Comparison of ENCODE assay signal across 1 cellular context in the genomic region with DNA sequence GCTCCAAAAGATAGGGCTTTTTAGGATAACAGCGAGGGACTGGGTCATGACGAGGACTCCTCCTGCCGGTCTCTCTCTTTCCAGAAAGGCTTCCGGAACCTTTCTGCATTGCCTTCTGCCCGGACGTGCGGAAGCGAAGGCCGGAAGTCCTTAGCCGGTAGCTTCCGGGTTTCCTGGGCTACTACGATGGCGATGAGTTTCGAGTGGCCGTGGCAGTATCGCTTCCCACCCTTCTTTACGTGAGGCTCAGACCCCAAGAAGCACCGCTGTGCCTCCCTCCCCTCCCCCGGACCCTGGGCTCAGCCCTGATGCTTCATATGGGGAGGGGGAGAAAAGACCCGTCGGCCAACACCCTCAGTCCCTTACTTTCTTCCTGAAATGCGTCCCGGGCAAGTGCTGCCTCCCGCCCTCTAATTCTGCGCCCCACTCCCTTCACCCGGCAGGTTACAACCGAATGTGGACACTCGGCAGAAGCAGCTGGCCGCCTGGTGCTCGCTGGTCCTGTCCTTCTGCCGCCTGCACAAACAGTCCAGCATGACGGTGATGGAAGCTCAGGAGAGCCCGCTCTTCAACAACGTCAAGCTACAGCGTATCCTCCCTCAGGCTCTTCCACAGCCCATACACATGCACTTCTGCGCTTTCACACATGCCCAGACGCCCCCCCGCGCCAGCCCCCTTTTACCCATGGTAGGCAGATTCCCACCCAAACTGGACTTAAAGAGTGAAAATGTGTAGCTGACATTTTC.
A peak's percentile ranks its signal among the peaks of the same experiment; 100 is the strongest.
TF ChIP-seq lines count a peak whose summit lies in the region.

A gene (plus strand): TSS at position 160 of the 746 bp plus-strand sequence. CDS start 27 bp downstream, at position 187.

TF ChIP-seq in HEK293, 187 proteins besides CTCF, POLR2A, EP300 and RAD21 (continued from another document and continues in another):
- TF ChIP-seq ZNF561 (tag by site-specific recombination; IDR thresholded peaks at IDR 0.05; ENCODE audit: borderline replicate concordance) (peak; percentile 83; the same call in 1 of the 2 replicates), ZNF394 (tag by site-specific recombination; IDR thresholded peaks at IDR 0.05; ENCODE audit: borderline replicate concordance) (peak; percentile 61; the same call in 1 of the 2 replicates), KLF16 (tag by site-specific recombination; IDR thresholded peaks at IDR 0.05) (peak; percentile 89), TRIM28 (IDR thresholded peaks at IDR 0.05; ENCODE audit: borderline replicate concordance, low read length) (peak; percentile 68; the same call in 1 of the 2 replicates), ZBTB21 (tag by site-specific recombination; IDR thresholded peaks at IDR 0.05) (peak; percentile 45; the same call in 1 of the 2 replicates), GLI4 (tag by site-specific recombination; IDR thresholded peaks at IDR 0.05) (peak; percentile 83; the same call in 1 of the 2 replicates), ZNF132 (tag by site-specific recombination; IDR thresholded peaks at IDR 0.05; ENCODE audit: borderline replicate concordance) (no peak), ZSCAN30 (tag by site-specific recombination; IDR thresholded peaks at IDR 0.05) (peak; percentile 96), ZNF600 (tag by site-specific recombination; IDR thresholded peaks at IDR 0.05) (no peak), SP7 (tag by site-specific recombination; IDR thresholded peaks at IDR 0.05) (peak; percentile 86), ZNF138 (tag by site-specific recombination; IDR thresholded peaks at IDR 0.05; ENCODE audit: borderline replicate concordance) (no peak), ZNF777 (tag by site-specific recombination; IDR thresholded peaks at IDR 0.05; ENCODE audit: borderline replicate concordance) (0 out of 2 replicates have a peak, but pooled peaks have one; percentile 52), TCF7L2 (IDR thresholded peaks at IDR 0.05; ENCODE audit: borderline replicate concordance, low read depth, low read length) (no peak), OSR2 (tag by site-specific recombination; IDR thresholded peaks at IDR 0.05) (peak; percentile 99), ZNF670 (tag by site-specific recombination; IDR thresholded peaks at IDR 0.05; ENCODE audit: low read depth) (no peak), YY1 (tag by site-specific recombination; IDR thresholded peaks at IDR 0.05) (peak; percentile 84), ZNF48 (tag by site-specific recombination; IDR thresholded peaks at IDR 0.05) (no peak), ZNF654 (tag by site-specific recombination; IDR thresholded peaks at IDR 0.05; ENCODE audit: low read depth) (peak; percentile 16; the same call in 1 of the 2 replicates), SP2 (tag by site-specific recombination; IDR thresholded peaks at IDR 0.05) (peak; percentile 69), ZNF529 (tag by site-specific recombination; IDR thresholded peaks at IDR 0.05; ENCODE audit: insufficient replicate concordance) (no peak), OVOL3 (tag by site-specific recombination; IDR thresholded peaks at IDR 0.05) (peak; percentile 14; the same call in 1 of the 2 replicates), KLF8 (tag by site-specific recombination; IDR thresholded peaks at IDR 0.05) (peak; percentile 77), ZFP37 (tag by site-specific recombination; IDR thresholded peaks at IDR 0.05) (peak; percentile 60; the same call in 1 of the 2 replicates), ZNF335 (tag by site-specific recombination; conservative IDR thresholded peaks at IDR 0.05) (peak; percentile 67), ZNF350 (tag by site-specific recombination; IDR thresholded peaks at IDR 0.05) (no peak), ZNF391 (tag by site-specific recombination; IDR thresholded peaks at IDR 0.05; ENCODE audit: borderline replicate concordance, low read depth) (peak; percentile 92)
- TF ChIP-seq, protein P1, sequence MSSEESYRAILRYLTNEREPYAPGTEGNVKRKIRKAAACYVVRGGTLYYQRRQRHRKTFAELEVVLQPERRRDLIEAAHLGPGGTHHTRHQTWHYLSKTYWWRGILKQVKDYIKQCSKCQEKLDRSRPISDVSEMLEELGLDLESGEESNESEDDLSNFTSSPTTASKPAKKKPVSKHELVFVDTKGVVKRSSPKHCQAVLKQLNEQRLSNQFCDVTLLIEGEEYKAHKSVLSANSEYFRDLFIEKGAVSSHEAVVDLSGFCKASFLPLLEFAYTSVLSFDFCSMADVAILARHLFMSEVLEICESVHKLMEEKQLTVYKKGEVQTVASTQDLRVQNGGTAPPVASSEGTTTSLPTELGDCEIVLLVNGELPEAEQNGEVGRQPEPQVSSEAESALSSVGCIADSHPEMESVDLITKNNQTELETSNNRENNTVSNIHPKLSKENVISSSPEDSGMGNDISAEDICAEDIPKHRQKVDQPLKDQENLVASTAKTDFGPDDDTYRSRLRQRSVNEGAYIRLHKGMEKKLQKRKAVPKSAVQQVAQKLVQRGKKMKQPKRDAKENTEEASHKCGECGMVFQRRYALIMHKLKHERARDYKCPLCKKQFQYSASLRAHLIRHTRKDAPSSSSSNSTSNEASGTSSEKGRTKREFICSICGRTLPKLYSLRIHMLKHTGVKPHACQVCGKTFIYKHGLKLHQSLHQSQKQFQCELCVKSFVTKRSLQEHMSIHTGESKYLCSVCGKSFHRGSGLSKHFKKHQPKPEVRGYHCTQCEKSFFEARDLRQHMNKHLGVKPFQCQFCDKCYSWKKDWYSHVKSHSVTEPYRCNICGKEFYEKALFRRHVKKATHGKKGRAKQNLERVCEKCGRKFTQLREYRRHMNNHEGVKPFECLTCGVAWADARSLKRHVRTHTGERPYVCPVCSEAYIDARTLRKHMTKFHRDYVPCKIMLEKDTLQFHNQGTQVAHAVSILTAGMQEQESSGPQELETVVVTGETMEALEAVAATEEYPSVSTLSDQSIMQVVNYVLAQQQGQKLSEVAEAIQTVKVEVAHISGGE (tag by site-specific recombination; conservative IDR thresholded peaks at IDR 0.05; ENCODE audit: low read depth), result peak; percentile 99
- TF ChIP-seq, protein P2, sequence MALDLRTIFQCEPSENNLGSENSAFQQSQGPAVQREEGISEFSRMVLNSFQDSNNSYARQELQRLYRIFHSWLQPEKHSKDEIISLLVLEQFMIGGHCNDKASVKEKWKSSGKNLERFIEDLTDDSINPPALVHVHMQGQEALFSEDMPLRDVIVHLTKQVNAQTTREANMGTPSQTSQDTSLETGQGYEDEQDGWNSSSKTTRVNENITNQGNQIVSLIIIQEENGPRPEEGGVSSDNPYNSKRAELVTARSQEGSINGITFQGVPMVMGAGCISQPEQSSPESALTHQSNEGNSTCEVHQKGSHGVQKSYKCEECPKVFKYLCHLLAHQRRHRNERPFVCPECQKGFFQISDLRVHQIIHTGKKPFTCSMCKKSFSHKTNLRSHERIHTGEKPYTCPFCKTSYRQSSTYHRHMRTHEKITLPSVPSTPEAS (tag by site-specific recombination; IDR thresholded peaks at IDR 0.05), result 0 out of 2 replicates have a peak, but pooled peaks have one; percentile 22
- TF ChIP-seq, protein P3, sequence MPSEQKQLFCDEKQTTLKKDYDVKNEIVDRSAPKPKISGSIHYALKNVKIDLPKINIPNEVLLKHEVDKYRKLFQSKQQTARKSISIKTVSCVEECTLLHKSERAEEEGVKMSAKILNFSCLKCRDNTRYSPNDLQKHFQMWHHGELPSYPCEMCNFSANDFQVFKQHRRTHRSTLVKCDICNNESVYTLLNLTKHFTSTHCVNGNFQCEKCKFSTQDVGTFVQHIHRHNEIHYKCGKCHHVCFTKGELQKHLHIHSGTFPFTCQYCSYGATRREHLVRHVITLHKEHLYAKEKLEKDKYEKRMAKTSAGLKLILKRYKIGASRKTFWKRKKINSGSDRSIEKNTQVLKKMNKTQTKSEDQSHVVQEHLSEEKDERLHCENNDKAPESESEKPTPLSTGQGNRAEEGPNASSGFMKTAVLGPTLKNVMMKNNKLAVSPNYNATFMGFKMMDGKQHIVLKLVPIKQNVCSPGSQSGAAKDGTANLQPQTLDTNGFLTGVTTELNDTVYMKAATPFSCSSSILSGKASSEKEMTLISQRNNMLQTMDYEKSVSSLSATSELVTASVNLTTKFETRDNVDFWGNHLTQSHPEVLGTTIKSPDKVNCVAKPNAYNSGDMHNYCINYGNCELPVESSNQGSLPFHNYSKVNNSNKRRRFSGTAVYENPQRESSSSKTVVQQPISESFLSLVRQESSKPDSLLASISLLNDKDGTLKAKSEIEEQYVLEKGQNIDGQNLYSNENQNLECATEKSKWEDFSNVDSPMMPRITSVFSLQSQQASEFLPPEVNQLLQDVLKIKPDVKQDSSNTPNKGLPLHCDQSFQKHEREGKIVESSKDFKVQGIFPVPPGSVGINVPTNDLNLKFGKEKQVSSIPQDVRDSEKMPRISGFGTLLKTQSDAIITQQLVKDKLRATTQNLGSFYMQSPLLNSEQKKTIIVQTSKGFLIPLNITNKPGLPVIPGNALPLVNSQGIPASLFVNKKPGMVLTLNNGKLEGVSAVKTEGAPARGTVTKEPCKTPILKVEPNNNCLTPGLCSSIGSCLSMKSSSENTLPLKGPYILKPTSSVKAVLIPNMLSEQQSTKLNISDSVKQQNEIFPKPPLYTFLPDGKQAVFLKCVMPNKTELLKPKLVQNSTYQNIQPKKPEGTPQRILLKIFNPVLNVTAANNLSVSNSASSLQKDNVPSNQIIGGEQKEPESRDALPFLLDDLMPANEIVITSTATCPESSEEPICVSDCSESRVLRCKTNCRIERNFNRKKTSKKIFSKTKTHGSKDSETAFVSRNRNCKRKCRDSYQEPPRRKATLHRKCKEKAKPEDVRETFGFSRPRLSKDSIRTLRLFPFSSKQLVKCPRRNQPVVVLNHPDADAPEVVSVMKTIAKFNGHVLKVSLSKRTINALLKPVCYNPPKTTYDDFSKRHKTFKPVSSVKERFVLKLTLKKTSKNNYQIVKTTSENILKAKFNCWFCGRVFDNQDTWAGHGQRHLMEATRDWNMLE (tag by site-specific recombination; conservative IDR thresholded peaks at IDR 0.05; ENCODE audit: low read depth), result peak; percentile 94
- TF ChIP-seq, protein P4, sequence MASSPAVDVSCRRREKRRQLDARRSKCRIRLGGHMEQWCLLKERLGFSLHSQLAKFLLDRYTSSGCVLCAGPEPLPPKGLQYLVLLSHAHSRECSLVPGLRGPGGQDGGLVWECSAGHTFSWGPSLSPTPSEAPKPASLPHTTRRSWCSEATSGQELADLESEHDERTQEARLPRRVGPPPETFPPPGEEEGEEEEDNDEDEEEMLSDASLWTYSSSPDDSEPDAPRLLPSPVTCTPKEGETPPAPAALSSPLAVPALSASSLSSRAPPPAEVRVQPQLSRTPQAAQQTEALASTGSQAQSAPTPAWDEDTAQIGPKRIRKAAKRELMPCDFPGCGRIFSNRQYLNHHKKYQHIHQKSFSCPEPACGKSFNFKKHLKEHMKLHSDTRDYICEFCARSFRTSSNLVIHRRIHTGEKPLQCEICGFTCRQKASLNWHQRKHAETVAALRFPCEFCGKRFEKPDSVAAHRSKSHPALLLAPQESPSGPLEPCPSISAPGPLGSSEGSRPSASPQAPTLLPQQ (tag by site-specific recombination; IDR thresholded peaks at IDR 0.05), result peak; percentile 60
- TF ChIP-seq, protein P5, sequence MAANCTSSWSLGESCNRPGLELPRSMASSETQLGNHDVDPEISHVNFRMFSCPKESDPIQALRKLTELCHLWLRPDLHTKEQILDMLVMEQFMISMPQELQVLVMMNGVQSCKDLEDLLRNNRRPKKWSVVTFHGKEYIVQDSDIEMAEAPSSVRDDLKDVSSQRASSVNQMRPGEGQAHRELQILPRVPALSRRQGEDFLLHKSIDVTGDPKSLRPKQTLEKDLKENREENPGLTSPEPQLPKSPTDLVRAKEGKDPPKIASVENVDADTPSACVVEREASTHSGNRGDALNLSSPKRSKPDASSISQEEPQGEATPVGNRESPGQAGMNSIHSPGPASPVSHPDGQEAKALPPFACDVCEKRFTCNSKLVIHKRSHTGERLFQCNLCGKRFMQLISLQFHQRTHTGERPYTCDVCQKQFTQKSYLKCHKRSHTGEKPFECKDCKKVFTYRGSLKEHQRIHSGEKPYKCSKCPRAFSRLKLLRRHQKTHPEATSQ (tag by site-specific recombination; IDR thresholded peaks at IDR 0.05), result peak; percentile 76; the same call in 1 of the 2 replicates
- TF ChIP-seq, protein P6, sequence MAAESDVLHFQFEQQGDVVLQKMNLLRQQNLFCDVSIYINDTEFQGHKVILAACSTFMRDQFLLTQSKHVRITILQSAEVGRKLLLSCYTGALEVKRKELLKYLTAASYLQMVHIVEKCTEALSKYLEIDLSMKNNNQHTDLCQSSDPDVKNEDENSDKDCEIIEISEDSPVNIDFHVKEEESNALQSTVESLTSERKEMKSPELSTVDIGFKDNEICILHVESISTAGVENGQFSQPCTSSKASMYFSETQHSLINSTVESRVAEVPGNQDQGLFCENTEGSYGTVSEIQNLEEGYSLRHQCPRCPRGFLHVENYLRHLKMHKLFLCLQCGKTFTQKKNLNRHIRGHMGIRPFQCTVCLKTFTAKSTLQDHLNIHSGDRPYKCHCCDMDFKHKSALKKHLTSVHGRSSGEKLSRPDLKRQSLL (tag by site-specific recombination; IDR thresholded peaks at IDR 0.05), result peak; percentile 54; the same call in 1 of the 2 replicates
- TF ChIP-seq, protein P7, sequence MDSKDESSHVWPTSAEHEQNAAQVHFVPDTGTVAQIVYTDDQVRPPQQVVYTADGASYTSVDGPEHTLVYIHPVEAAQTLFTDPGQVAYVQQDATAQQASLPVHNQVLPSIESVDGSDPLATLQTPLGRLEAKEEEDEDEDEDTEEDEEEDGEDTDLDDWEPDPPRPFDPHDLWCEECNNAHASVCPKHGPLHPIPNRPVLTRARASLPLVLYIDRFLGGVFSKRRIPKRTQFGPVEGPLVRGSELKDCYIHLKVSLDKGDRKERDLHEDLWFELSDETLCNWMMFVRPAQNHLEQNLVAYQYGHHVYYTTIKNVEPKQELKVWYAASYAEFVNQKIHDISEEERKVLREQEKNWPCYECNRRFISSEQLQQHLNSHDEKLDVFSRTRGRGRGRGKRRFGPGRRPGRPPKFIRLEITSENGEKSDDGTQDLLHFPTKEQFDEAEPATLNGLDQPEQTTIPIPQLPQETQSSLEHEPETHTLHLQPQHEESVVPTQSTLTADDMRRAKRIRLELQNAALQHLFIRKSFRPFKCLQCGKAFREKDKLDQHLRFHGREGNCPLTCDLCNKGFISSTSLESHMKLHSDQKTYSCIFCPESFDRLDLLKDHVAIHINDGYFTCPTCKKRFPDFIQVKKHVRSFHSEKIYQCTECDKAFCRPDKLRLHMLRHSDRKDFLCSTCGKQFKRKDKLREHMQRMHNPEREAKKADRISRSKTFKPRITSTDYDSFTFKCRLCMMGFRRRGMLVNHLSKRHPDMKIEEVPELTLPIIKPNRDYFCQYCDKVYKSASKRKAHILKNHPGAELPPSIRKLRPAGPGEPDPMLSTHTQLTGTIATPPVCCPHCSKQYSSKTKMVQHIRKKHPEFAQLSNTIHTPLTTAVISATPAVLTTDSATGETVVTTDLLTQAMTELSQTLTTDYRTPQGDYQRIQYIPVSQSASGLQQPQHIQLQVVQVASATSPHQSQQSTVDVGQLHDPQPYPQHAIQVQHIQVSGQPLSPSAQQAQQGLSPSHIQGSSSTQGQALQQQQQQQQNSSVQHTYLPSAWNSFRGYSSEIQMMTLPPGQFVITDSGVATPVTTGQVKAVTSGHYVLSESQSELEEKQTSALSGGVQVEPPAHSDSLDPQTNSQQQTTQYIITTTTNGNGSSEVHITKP (tag by site-specific recombination; IDR thresholded peaks at IDR 0.05), result 0 out of 2 replicates have a peak, but pooled peaks have one; percentile 33
- TF ChIP-seq, protein P8, sequence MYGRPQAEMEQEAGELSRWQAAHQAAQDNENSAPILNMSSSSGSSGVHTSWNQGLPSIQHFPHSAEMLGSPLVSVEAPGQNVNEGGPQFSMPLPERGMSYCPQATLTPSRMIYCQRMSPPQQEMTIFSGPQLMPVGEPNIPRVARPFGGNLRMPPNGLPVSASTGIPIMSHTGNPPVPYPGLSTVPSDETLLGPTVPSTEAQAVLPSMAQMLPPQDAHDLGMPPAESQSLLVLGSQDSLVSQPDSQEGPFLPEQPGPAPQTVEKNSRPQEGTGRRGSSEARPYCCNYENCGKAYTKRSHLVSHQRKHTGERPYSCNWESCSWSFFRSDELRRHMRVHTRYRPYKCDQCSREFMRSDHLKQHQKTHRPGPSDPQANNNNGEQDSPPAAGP (tag by site-specific recombination; IDR thresholded peaks at IDR 0.05), result peak; percentile 89
